ENCODE assay signal across 19 cellular contexts in the genomic region with DNA sequence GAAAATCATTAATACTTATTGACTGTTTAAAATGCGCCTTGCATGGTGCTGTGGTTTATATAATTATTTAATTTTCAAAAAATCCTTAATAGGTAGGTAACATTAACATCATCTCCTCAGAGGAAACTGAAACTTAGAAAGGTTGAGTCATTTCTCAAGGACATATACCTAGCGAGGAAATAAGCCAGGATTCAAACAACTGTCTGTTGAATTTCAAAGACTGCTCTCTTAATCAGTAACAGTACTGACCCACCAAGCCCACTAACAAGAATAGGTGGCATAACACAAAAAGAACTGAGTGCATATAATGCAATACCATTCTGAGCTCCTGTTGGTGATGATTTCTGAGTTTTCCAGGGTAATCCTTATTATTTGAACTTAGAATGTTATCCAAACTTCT.
DNase-seq lines count a peak whose midpoint lies in the region; ATAC-seq, FAIRE-seq and TF ChIP-seq lines count a peak whose summit lies in the region.
"Had no signal": no experiment of that assay in that cellular context is flagged by ENCODE, and none has a peak within 500 bp of the region (broad histone marks: within the 10 kb centered on the region; RNA-seq: fewer than 3 reads in every experiment).

No MANE protein-coding gene starts in this region.

- ATAC-seq in GM18907 (IDR thresholded peaks at IDR 0.05; ENCODE audit: unreplicated experiment), result peak; percentile 65
- ATAC-seq in HG02981 (IDR thresholded peaks at IDR 0.05; ENCODE audit: unreplicated experiment), result peak; percentile 54
- ATAC-seq in HG02970 (IDR thresholded peaks at IDR 0.05; ENCODE audit: low FRiP score, unreplicated experiment), result no peak
- no peak for ATAC-seq in GM21529 (IDR thresholded peaks at IDR 0.05; ENCODE audit: unreplicated experiment)
- no peak for ATAC-seq in gastroesophageal sphincter

- H3K27ac ChIP-seq in OCI-LY3 (ENCODE audit: low read length), result no peak overlapping the region
- H3K27ac ChIP-seq in ovary, result no peak overlapping the region
- H3K27ac ChIP-seq in gastroesophageal sphincter, result no peak overlapping the region
- H3K27ac ChIP-seq: 22Rv1; BLaER1 treated with 17β-estradiol and CSF1 and Interleukin-3, amounts not matched to agents 10 nM and 100 nM; GM23248 had no signal

- H3K4me2 ChIP-seq in OCI-LY3 (ENCODE audit: low read length), result peak overlapping the region; percentile 6
- H3K4me2 ChIP-seq: BLaER1 treated with 17β-estradiol and CSF1 and Interleukin-3, amounts not matched to agents 10 nM and 100 nM had no signal

- DNase-seq in ovary, result no peak
- DNase-seq: ACHN; CD4-positive, CD25-positive, alpha-beta regulatory T cell; DMS53; GF-D8; GM23248; H7; IMR-90; KG1 had no signal

- TF ChIP-seq CTCF in OCI-LY3 (IDR thresholded peaks at IDR 0.05; ENCODE audit: low read depth, low read length), result no peak
- TF ChIP-seq CTCF in ovary (IDR thresholded peaks at IDR 0.05), result no peak
- no peak for TF ChIP-seq CTCF in gastroesophageal sphincter (IDR thresholded peaks at IDR 0.05)

- no peaks in the 10 kb centered on the region for H3K79me2 ChIP-seq in OCI-LY3 (ENCODE audit: low read length)

- H3K4me1 ChIP-seq in OCI-LY3 (ENCODE audit: low read length), result peaks cover 10% of the 10 kb centered on the region
- no peaks in the 10 kb centered on the region for H3K4me1 ChIP-seq in ovary (ENCODE audit: insufficient read depth)
- peaks cover 0 to 16% (median 4%) of the 10 kb centered on the region in 3 donors for H3K4me1 ChIP-seq in gastroesophageal sphincter
- H3K4me1 ChIP-seq: BLaER1 treated with 17β-estradiol and CSF1 and Interleukin-3, amounts not matched to agents 10 nM and 100 nM had no signal

- H4K20me1 ChIP-seq in OCI-LY3 (ENCODE audit: insufficient read depth, low read length), result peaks cover 18% of the 10 kb centered on the region
- H4K20me1 ChIP-seq: BLaER1 treated with 17β-estradiol and CSF1 and Interleukin-3, amounts not matched to agents 10 nM and 100 nM had no signal

- H3K9me3 ChIP-seq in OCI-LY3 (ENCODE audit: insufficient read depth, low read length) (no peaks in the 10 kb centered on the region), ovary (no peaks in the 10 kb centered on the region), gastroesophageal sphincter (no peaks in the 10 kb centered on the region)
- H3K9me3 ChIP-seq: BLaER1 treated with 17β-estradiol and CSF1 and Interleukin-3, amounts not matched to agents 10 nM and 100 nM had no signal

- TF ChIP-seq POLR2A in ovary (IDR thresholded peaks at IDR 0.05), result no peak
- TF ChIP-seq POLR2A in gastroesophageal sphincter (IDR thresholded peaks at IDR 0.05), result no peak

- H3K27me3 ChIP-seq in OCI-LY3 (ENCODE audit: low read depth, low read length) (no peaks in the 10 kb centered on the region), ovary (no peaks in the 10 kb centered on the region), gastroesophageal sphincter (no peaks in the 10 kb centered on the region)
- H3K27me3 ChIP-seq: BLaER1 treated with 17β-estradiol and CSF1 and Interleukin-3, amounts not matched to agents 10 nM and 100 nM had no signal

- intact Hi-C loops in ovary (cut with DNase I), result no loop called here

- TF ChIP-seq EP300 in ovary (IDR thresholded peaks at IDR 0.05) (no peak), gastroesophageal sphincter (IDR thresholded peaks at IDR 0.05) (no peak)

- no peak overlapping the region for H3K4me3 ChIP-seq in OCI-LY3 (ENCODE audit: low read length)
- no peak overlapping the region for H3K4me3 ChIP-seq in ovary
- H3K4me3 ChIP-seq in gastroesophageal sphincter, result no peak overlapping the region
- H3K4me3 ChIP-seq: BLaER1 treated with 17β-estradiol and CSF1 and Interleukin-3, amounts not matched to agents 10 nM and 100 nM; GM23248 had no signal

- WGBS in ovary, 3 donors, result 88 to 94% (median 92%) methylated on average over 2 of the region's 2 CpGs
- WGBS in gastroesophageal sphincter (ENCODE audit: low coverage in 1 of 2), 2 donors, result 80 to 88% methylated on average over 2 of the region's 2 CpGs

- H3K9ac ChIP-seq in OCI-LY3 (ENCODE audit: low read length), result no peak overlapping the region
- H3K9ac ChIP-seq: BLaER1 treated with 17β-estradiol and CSF1 and Interleukin-3, amounts not matched to agents 10 nM and 100 nM; GM23248 had no signal

- peak; percentile 94 for FAIRE-seq in A204.1 (lab: Jason Lieb, UNC)
- FAIRE-seq: GM19239 had no signal

- H3K36me3 ChIP-seq in OCI-LY3 (replicated peaks; ENCODE audit: low read depth, low read length) (no peaks in the 10 kb centered on the region), ovary (no peaks in the 10 kb centered on the region), gastroesophageal sphincter (no peaks in the 10 kb centered on the region)
- H3K36me3 ChIP-seq: BLaER1 treated with 17β-estradiol and CSF1 and Interleukin-3, amounts not matched to agents 10 nM and 100 nM had no signal

- H2AFZ ChIP-seq in OCI-LY3 (ENCODE audit: low read depth, low read length), result no peak overlapping the region
- H2AFZ ChIP-seq: GM23248 had no signal

Comparison
In these comparisons a context has a peak if more than half of its experiments do, and no peak if none do; other contexts are left out.
1. ATAC-seq: peak in GM18907 (single experiment) and HG02981 (single experiment); none in HG02970 (single experiment), GM21529 (single experiment) and gastroesophageal sphincter (single experiment).